In the genomic region with DNA sequence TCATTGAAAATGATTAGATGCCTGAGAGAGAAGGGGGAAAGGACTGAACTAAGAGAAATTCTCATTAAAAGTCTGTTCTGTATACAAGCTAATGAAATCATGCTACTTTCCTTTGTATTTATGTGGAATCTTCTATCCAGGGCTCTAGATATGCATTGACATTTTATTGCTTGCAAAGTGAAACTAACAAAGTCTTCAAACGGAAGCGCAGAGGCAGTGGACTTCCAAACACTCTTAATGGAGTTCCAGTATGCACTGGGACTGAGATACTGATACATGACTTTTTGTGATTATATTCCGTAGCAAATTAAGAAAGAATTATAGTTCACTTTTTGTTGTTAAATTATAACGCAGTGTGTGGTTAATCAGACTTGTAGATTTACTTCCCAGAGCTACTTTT, we compare ENCODE assay signal across 16 cellular contexts.
DNase-seq lines count a peak whose midpoint lies in the region; ATAC-seq and TF ChIP-seq lines count a peak whose summit lies in the region.
"Had no signal": no experiment of that assay in that cellular context is flagged by ENCODE, and none has a peak within 500 bp of the region (broad histone marks: within the 10 kb centered on the region; RNA-seq: fewer than 3 reads in every experiment).

No MANE protein-coding gene starts in this region.

- H3K9me3 Mint-ChIP-seq in HFFc6 (no peaks in the 10 kb centered on the region), endodermal cell (peaks cover 11% of the 10 kb centered on the region)
- H3K9me3 Mint-ChIP-seq: activated CD4-positive, alpha-beta memory T cell treated with anti-CD3 and anti-CD28 coated beads for 36 hours; activated T-helper 1 cell treated with anti-CD3 and anti-CD28 coated beads, Interleukin-12 subunit alpha, Interleukin-12 subunit beta, Interleukin-2, Interleukin-4 antibody, amounts not matched to agents 30 ng/mL and 10 ng/mL and 1 ng/mL, durations not matched to agents 14 hours and 24 hours and 36 hours had no signal

- intact Hi-C loops in left colon (cut with DNase I, micrococcal nuclease): loop anchor here in 1 of 2 donors (10.0 kb wide), 1 partner anchor 204 kb away; no protein-coding TSS in a partner anchor

- H3K4me3 ChIP-seq in ACC112 (ENCODE audit: low read depth, low read length): peak overlapping the region; percentile 54
- H3K4me3 ChIP-seq in adipocyte (ENCODE audit: low read length): peak overlapping the region; percentile 47
- H3K4me3 ChIP-seq in endodermal cell (ENCODE audit: low read length): no peak overlapping the region

- POLR2A ChIA-PET in GM10248 (lab: Yijun Ruan, JAX): no interaction called here

- H3K79me2 ChIP-seq in ACC112 (ENCODE audit: control insufficient read depth, insufficient read depth, low read length, unreplicated experiment): no peaks in the 10 kb centered on the region

- DNase-seq in HFFc6 (no peak), adipocyte (ENCODE audit: low read depth) (peak; percentile 1), left colon (no peak), GM10248 (ENCODE audit: extremely low spot score) (no peak), endodermal cell (no peak), epidermal melanocyte (ENCODE audit: insufficient read length, low spot score) (no peak), GM10266 (ENCODE audit: extremely low spot score) (no peak)
- DNase-seq: activated CD4-positive, alpha-beta memory T cell treated with anti-CD3 and anti-CD28 coated beads for 36 hours; amniotic stem cell; cerebellar nuclear complex; HCEC 1CT; NCI-H1694 treated with DMSO at 0.1 percent for 48 hours; NCI-H446; occipital lobe had no signal

- CTCF ChIA-PET in GM10248 (lab: Yijun Ruan, JAX): interaction anchor here (1.0 to 2.0 kb wide), 3 partner anchors 100 to 555 kb away, joined by 3 to 7 read pairs (median 3); no protein-coding TSS in a partner anchor

- H3K4me1 Mint-ChIP-seq in HFFc6 (ENCODE audit: low read depth) (no peaks in the 10 kb centered on the region), endodermal cell (peaks cover 7% of the 10 kb centered on the region)

- H3K9me3 ChIP-seq in adipocyte (ENCODE audit: control insufficient read depth, low read length) (no peaks in the 10 kb centered on the region), endodermal cell (ENCODE audit: control insufficient read depth, low read length) (peaks cover 6% of the 10 kb centered on the region)

- peak; percentile 60 for ATAC-seq in left colon

- WGBS in endodermal cell (ENCODE audit: insufficient coverage in 1 of 2, insufficient read length in 1 of 2), 2 experiments: 78 to 79% methylated on average over 4 of the region's 4 CpGs

- H3K9ac ChIP-seq in adipocyte (ENCODE audit: low read length) (no peak overlapping the region), endodermal cell (ENCODE audit: extremely low read depth, low read length, poor library complexity, severe bottlenecking) (no peak overlapping the region)

- H2AFZ ChIP-seq in ACC112 (ENCODE audit: low read length, unreplicated experiment): no peak overlapping the region

- peaks cover 67% of the 10 kb centered on the region for H3K27me3 ChIP-seq in ACC112 (ENCODE audit: insufficient read depth, low read length)
- peaks cover 31% of the 10 kb centered on the region for H3K27me3 ChIP-seq in adipocyte (replicated peaks; ENCODE audit: control insufficient read depth, insufficient read depth, low read length)
- H3K27me3 ChIP-seq in endodermal cell (ENCODE audit: control insufficient read depth, insufficient read depth, low read length, poor library complexity, severe bottlenecking): peaks cover 9% of the 10 kb centered on the region

- H3K27me3 Mint-ChIP-seq in HFFc6 (ENCODE audit: insufficient read depth) (peaks cover 9% of the 10 kb centered on the region), endodermal cell (ENCODE audit: insufficient read depth) (peaks cover 38% of the 10 kb centered on the region)

- H3K27ac ChIP-seq in ACC112 (ENCODE audit: low read depth, low read length): no peak overlapping the region
- H3K27ac ChIP-seq in endodermal cell (ENCODE audit: low read depth, low read length): no peak overlapping the region

- no peaks in the 10 kb centered on the region for H3K36me3 Mint-ChIP-seq in HFFc6 (ENCODE audit: low read depth)
- no peaks in the 10 kb centered on the region for H3K36me3 Mint-ChIP-seq in endodermal cell (ENCODE audit: low read depth)
- H3K36me3 Mint-ChIP-seq: activated CD4-positive, alpha-beta memory T cell treated with anti-CD3 and anti-CD28 coated beads for 36 hours had no signal

- H3K4me1 ChIP-seq in ACC112 (ENCODE audit: control insufficient read depth, insufficient read depth, low read length, unreplicated experiment): no peaks in the 10 kb centered on the region
- H3K4me1 ChIP-seq in adipocyte (ENCODE audit: control insufficient read depth, insufficient read depth, low read length): no peaks in the 10 kb centered on the region
- H3K4me1 ChIP-seq in endodermal cell (ENCODE audit: control insufficient read depth, insufficient read depth, low read length): no peaks in the 10 kb centered on the region

- TF ChIP-seq CTCF in HFFc6 (IDR thresholded peaks at IDR 0.05): no peak
- TF ChIP-seq CTCF in GM10248 (IDR thresholded peaks at IDR 0.05; ENCODE audit: control extremely low read depth, extremely low read depth, low read depth, missing control alignments): no peak
- no peak for TF ChIP-seq CTCF in endodermal cell (conservative IDR thresholded peaks at IDR 0.05)
- no peak for TF ChIP-seq CTCF in GM10266 (IDR thresholded peaks at IDR 0.05; ENCODE audit: control insufficient read depth, insufficient read depth, low read depth, missing control alignments)

- no peaks in the 10 kb centered on the region for H3K36me3 ChIP-seq in ACC112 (ENCODE audit: insufficient read depth, low read length)
- no peaks in the 10 kb centered on the region for H3K36me3 ChIP-seq in adipocyte (ENCODE audit: control insufficient read depth, insufficient read depth, low read length, severe bottlenecking)
- H3K36me3 ChIP-seq in endodermal cell (ENCODE audit: control insufficient read depth, insufficient read depth, low read length): no peaks in the 10 kb centered on the region

- H3K4me3 Mint-ChIP-seq in HFFc6 (peak overlapping the region; percentile 66), endodermal cell (no peak overlapping the region)
- H3K4me3 Mint-ChIP-seq: activated CD4-positive, alpha-beta memory T cell treated with anti-CD3 and anti-CD28 coated beads for 36 hours; activated T-helper 1 cell treated with anti-CD3 and anti-CD28 coated beads, Interleukin-12 subunit alpha, Interleukin-12 subunit beta, Interleukin-2, Interleukin-4 antibody, amounts not matched to agents 30 ng/mL and 10 ng/mL and 1 ng/mL, durations not matched to agents 14 hours and 24 hours and 36 hours had no signal

- no peak overlapping the region for H3K27ac Mint-ChIP-seq in HFFc6
- H3K27ac Mint-ChIP-seq in endodermal cell: no peak overlapping the region
- H3K27ac Mint-ChIP-seq: activated CD4-positive, alpha-beta memory T cell treated with anti-CD3 and anti-CD28 coated beads for 36 hours; activated T-helper 1 cell treated with anti-CD3 and anti-CD28 coated beads, Interleukin-12 subunit alpha, Interleukin-12 subunit beta, Interleukin-2, Interleukin-4 antibody, amounts not matched to agents 30 ng/mL and 10 ng/mL and 1 ng/mL, durations not matched to agents 14 hours and 24 hours and 36 hours had no signal
